ENCODE assay signal across 21 cellular contexts in genomic region chr11:73270855-73271477, GRCh38. TPM values are rescaled to one million over a fixed set of nuclear protein-coding genes. Genes with fewer than 3 reads are reported as not detected.
DNase-seq lines count a peak whose midpoint lies in the region; ATAC-seq and TF ChIP-seq lines count a peak whose summit lies in the region.
"Had no signal": no experiment of that assay in that cellular context is flagged by ENCODE, and none has a peak within 500 bp of the region (broad histone marks: within the 10 kb centered on the region; RNA-seq: fewer than 3 reads in every experiment).

No MANE protein-coding gene starts in this region.

- peaks cover 11% of the 10 kb centered on the region for H3K27me3 Mint-ChIP-seq in H9 (ENCODE audit: low read depth)
- peaks cover 7% of the 10 kb centered on the region for H3K27me3 Mint-ChIP-seq in neural progenitor cell (ENCODE audit: insufficient read depth, low read depth)
- peaks cover 3% of the 10 kb centered on the region for H3K27me3 Mint-ChIP-seq in activated CD8-positive, alpha-beta T cell treated with anti-CD3 and anti-CD28 coated beads for 36 hours

- H4K5ac ChIP-seq in H9 (ENCODE audit: insufficient read length, low read depth, low read length): no peak overlapping the region

- H2BK120ac ChIP-seq in H9 (ENCODE audit: low read depth, low read length, poor library complexity, severe bottlenecking): no peak overlapping the region

- no peak overlapping the region for H2BK5ac ChIP-seq in H9 (ENCODE audit: insufficient read length, low read length)

- no peak overlapping the region for H3K4ac ChIP-seq in H9 (ENCODE audit: low read depth, low read length)

- H4K91ac ChIP-seq in H9 (ENCODE audit: insufficient read length, low read depth, low read length): no peak overlapping the region

- peak overlapping the region in 7 of 11 experiments; percentile 82 to 97 (median 88); a peak in 9 of 22 replicates for H3K4me2 ChIP-seq in BLaER1 treated with 17β-estradiol and CSF1 and Interleukin-3, amounts not matched to agents 10 nM and 100 nM
- H3K4me2 ChIP-seq in H9 (ENCODE audit: insufficient read depth, insufficient read length, low read length) (no peak overlapping the region), neural progenitor cell (no peak overlapping the region)

- H2AFZ ChIP-seq in H9 (ENCODE audit: low read length) (no peak overlapping the region), neural progenitor cell (replicated peaks) (no peak overlapping the region)

- no peaks in the 10 kb centered on the region for H3F3A ChIP-seq in neural progenitor cell (ENCODE audit: low read depth)

- DNase-seq in H9 (peak; percentile 23), coronary artery (ENCODE audit: low spot score) (peak; percentile 53), neural progenitor cell (ENCODE audit: low spot score) (no peak), T1000 (lab: John Stamatoyannopoulos, UW) (no peak), body of pancreas (no peak)
- no peak for DNase-seq in activated CD8-positive, alpha-beta T cell treated with anti-CD3 and anti-CD28 coated beads for 36 hours
- DNase-seq: dermis blood vessel endothelial cell; DMS79 treated with DMSO at 0.1 percent for 48 hours; foreskin melanocyte; KG1; midbrain; NCI-H1092; NCI-H510A treated with DMSO at 0.1 percent for 48 hours; SJCRH30; stimulated activated naive CD4-positive, alpha-beta T cell treated with Interleukin-2 at 50 U/mL for 16 hours; tibial artery; WERI-Rb-1 had no signal

- H3K79me1 ChIP-seq in H9 (ENCODE audit: insufficient read depth, low read depth, low read length, poor library complexity, severe bottlenecking): no peaks in the 10 kb centered on the region

- H3T11ph ChIP-seq in H9 (ENCODE audit: low read length): no peak overlapping the region

- no peak overlapping the region for H3K56ac ChIP-seq in H9 (ENCODE audit: insufficient read length, low read depth, low read length)

- no peaks in the 10 kb centered on the region for H4K20me1 ChIP-seq in BLaER1 treated with 17β-estradiol and CSF1 and Interleukin-3, amounts not matched to agents 10 nM and 100 nM
- H4K20me1 ChIP-seq in H9 (ENCODE audit: control insufficient read depth, insufficient read depth, insufficient read length) (no peaks in the 10 kb centered on the region), neural progenitor cell (ENCODE audit: low read depth) (no peaks in the 10 kb centered on the region)

- TF ChIP-seq CTCF in H9 (conservative IDR thresholded peaks at IDR 0.05) (no peak), coronary artery (IDR thresholded peaks at IDR 0.05) (no peak), neural progenitor cell (IDR thresholded peaks at IDR 0.05) (no peak), body of pancreas (IDR thresholded peaks at IDR 0.05) (no peak)
- TF ChIP-seq CTCF in activated CD8-positive, alpha-beta T cell treated with anti-CD3 and anti-CD28 coated beads for 36 hours (IDR thresholded peaks at IDR 0.05): no peak

- H3K9ac ChIP-seq in BLaER1 treated with 17β-estradiol and CSF1 and Interleukin-3, amounts not matched to agents 10 nM and 100 nM: no peak overlapping the region; a peak in 1 of 22 replicates
- no peak overlapping the region for H3K9ac ChIP-seq in H9 (ENCODE audit: extremely low read depth, insufficient read length, low read length)
- no peak overlapping the region for H3K9ac ChIP-seq in neural progenitor cell

- no peak overlapping the region for H3K4me3 ChIP-seq in BLaER1 treated with 17β-estradiol and CSF1 and Interleukin-3, amounts not matched to agents 10 nM and 100 nM
- H3K4me3 ChIP-seq in coronary artery (no peak overlapping the region), neural progenitor cell (no peak overlapping the region), body of pancreas (no peak overlapping the region)
- H3K4me3 ChIP-seq: SJCRH30, tibial artery had no signal

- no peak overlapping the region for H2BK12ac ChIP-seq in H9 (ENCODE audit: insufficient read length, low read depth, low read length)

- H3K9me3 ChIP-seq in BLaER1 treated with 17β-estradiol and CSF1 and Interleukin-3, amounts not matched to agents 10 nM and 100 nM (replicated peaks in 1 of 11): no peaks in the 10 kb centered on the region
- H3K9me3 ChIP-seq in H9 (ENCODE audit: control insufficient read depth, low read depth, low read length) (no peaks in the 10 kb centered on the region), neural progenitor cell (ENCODE audit: low read depth) (no peaks in the 10 kb centered on the region), body of pancreas (no peaks in the 10 kb centered on the region)
- H3K9me3 ChIP-seq: SJCRH30, tibial artery had no signal

- no peaks in the 10 kb centered on the region for H3K79me2 ChIP-seq in H9 (ENCODE audit: insufficient read depth, low read length)
- H3K79me2 ChIP-seq in neural progenitor cell (ENCODE audit: low read depth): no peaks in the 10 kb centered on the region

- H3K14ac ChIP-seq in H9 (ENCODE audit: insufficient read depth, low read length): no peak overlapping the region

- H4K8ac ChIP-seq in H9 (replicated peaks; ENCODE audit: insufficient read length, low read depth, low read length): no peak overlapping the region

- H2AK5ac ChIP-seq in H9 (ENCODE audit: insufficient read length, low read length): no peak overlapping the region

- no peak for TF ChIP-seq POLR2A in body of pancreas (IDR thresholded peaks at IDR 0.05)

- no peak overlapping the region for H3K18ac ChIP-seq in H9 (ENCODE audit: insufficient read length, low read depth, low read length)

- POLR2A ChIA-PET in activated CD8-positive, alpha-beta T cell treated with anti-CD3 and anti-CD28 coated beads for 36 hours (lab: Charles Lee): no interaction called here

- no peak for ATAC-seq in activated CD8-positive, alpha-beta T cell treated with anti-CD3 and anti-CD28 coated beads for 36 hours
- ATAC-seq in body of pancreas (no peak), HG03457 (IDR thresholded peaks at IDR 0.05; ENCODE audit: unreplicated experiment) (no peak)
- ATAC-seq: activated T-helper 17 cell treated with anti-CD3 and anti-CD28 coated beads, Interleukin-2, amount 50 U/mL, for 72 hours had no signal

- no peak overlapping the region for H3K23ac ChIP-seq in H9 (ENCODE audit: insufficient read length, low read depth, low read length)

- H3K36me3 ChIP-seq in BLaER1 treated with 17β-estradiol and CSF1 and Interleukin-3, amounts not matched to agents 10 nM and 100 nM: no peaks in the 10 kb centered on the region
- no peaks in the 10 kb centered on the region for H3K36me3 ChIP-seq in neural progenitor cell
- H3K36me3 ChIP-seq in body of pancreas (replicated peaks in 1 of 2; ENCODE audit: insufficient read depth in 1 of 2, low read depth in 2 of 2): no peaks in the 10 kb centered on the region
- H3K36me3 ChIP-seq: SJCRH30, tibial artery, WERI-Rb-1 had no signal

- CTCF ChIA-PET in activated CD8-positive, alpha-beta T cell treated with anti-CD3 and anti-CD28 coated beads for 36 hours (lab: Charles Lee): interaction anchor here (1.3 kb wide), 1 partner anchor 19 kb away, joined by 5 read pairs; no protein-coding TSS in a partner anchor

- H3K4me3 Mint-ChIP-seq in H9 (no peak overlapping the region), neural progenitor cell (no peak overlapping the region)
- H3K4me3 Mint-ChIP-seq in activated CD8-positive, alpha-beta T cell treated with anti-CD3 and anti-CD28 coated beads for 36 hours: no peak overlapping the region
- H3K4me3 Mint-ChIP-seq: activated T-helper 17 cell treated with anti-CD3 and anti-CD28 coated beads, Interleukin-2, amount 50 U/mL, for 72 hours had no signal

- peak overlapping the region in 6 of 11 experiments; percentile 7 to 72 (median 46); a peak in 8 of 22 replicates for H3K27ac ChIP-seq in BLaER1 treated with 17β-estradiol and CSF1 and Interleukin-3, amounts not matched to agents 10 nM and 100 nM
- H3K27ac ChIP-seq in H9 (ENCODE audit: insufficient read length, low read depth, low read length) (no peak overlapping the region), coronary artery (no peak overlapping the region), neural progenitor cell (no peak overlapping the region), body of pancreas (no peak overlapping the region)
- H3K27ac ChIP-seq: SJCRH30, tibial artery, WERI-Rb-1 had no signal

- H3K36me3 Mint-ChIP-seq in H9 (ENCODE audit: insufficient read depth in 1 of 3, low read depth in 3 of 3) (no peaks in the 10 kb centered on the region), neural progenitor cell (no peaks in the 10 kb centered on the region)
- H3K36me3 Mint-ChIP-seq in activated CD8-positive, alpha-beta T cell treated with anti-CD3 and anti-CD28 coated beads for 36 hours (ENCODE audit: low read depth): no peaks in the 10 kb centered on the region

- no peak overlapping the region for H2BK20ac ChIP-seq in H9 (ENCODE audit: low read depth, low read length, poor library complexity, severe bottlenecking)

- H3K4me1 Mint-ChIP-seq in H9: peaks cover 26 to 45% of the 10 kb centered on the region in 2 experiments
- H3K4me1 Mint-ChIP-seq in neural progenitor cell: peaks cover 40% of the 10 kb centered on the region
- H3K4me1 Mint-ChIP-seq in activated CD8-positive, alpha-beta T cell treated with anti-CD3 and anti-CD28 coated beads for 36 hours (ENCODE audit: low read depth): no peaks in the 10 kb centered on the region
- H3K4me1 Mint-ChIP-seq: activated T-helper 17 cell treated with anti-CD3 and anti-CD28 coated beads, Interleukin-2, amount 50 U/mL, for 72 hours had no signal

- H3K9me3 Mint-ChIP-seq in H9: no peaks in the 10 kb centered on the region; a peak in 1 of 5 replicates
- no peaks in the 10 kb centered on the region for H3K9me3 Mint-ChIP-seq in neural progenitor cell
- H3K9me3 Mint-ChIP-seq in activated CD8-positive, alpha-beta T cell treated with anti-CD3 and anti-CD28 coated beads for 36 hours: no peaks in the 10 kb centered on the region
- H3K9me3 Mint-ChIP-seq: activated T-helper 17 cell treated with anti-CD3 and anti-CD28 coated beads, Interleukin-2, amount 50 U/mL, for 72 hours had no signal

- H3K27ac Mint-ChIP-seq in H9 (no peak overlapping the region; a peak in 1 of 7 replicates), neural progenitor cell (peak overlapping the region; percentile 80)
- H3K27ac Mint-ChIP-seq in activated CD8-positive, alpha-beta T cell treated with anti-CD3 and anti-CD28 coated beads for 36 hours: no peak overlapping the region
- H3K27ac Mint-ChIP-seq: activated T-helper 17 cell treated with anti-CD3 and anti-CD28 coated beads, Interleukin-2, amount 50 U/mL, for 72 hours had no signal

- intact Hi-C loops in activated CD8-positive, alpha-beta T cell treated with anti-CD3 and anti-CD28 coated beads for 36 hours (cut with micrococcal nuclease): no loop called here
- intact Hi-C loops in body of pancreas (cut with DNase I): no loop called here

- no peaks in the 10 kb centered on the region for H3K27me3 ChIP-seq in BLaER1 treated with 17β-estradiol and CSF1 and Interleukin-3, amounts not matched to agents 10 nM and 100 nM
- H3K27me3 ChIP-seq in H9 (ENCODE audit: insufficient read depth, low read length) (no peaks in the 10 kb centered on the region; the same call in 1 of the 2 replicates), neural progenitor cell (peaks cover 2% of the 10 kb centered on the region), body of pancreas (no peaks in the 10 kb centered on the region)
- H3K27me3 ChIP-seq: SJCRH30, tibial artery had no signal

- H3K23me2 ChIP-seq in H9 (ENCODE audit: insufficient read length, low read depth, low read length, poor library complexity, severe bottlenecking): no peaks in the 10 kb centered on the region

- H3K4me1 ChIP-seq in BLaER1 treated with 17β-estradiol and CSF1 and Interleukin-3, amounts not matched to agents 10 nM and 100 nM: peaks cover 82 to 100% (median 94%) of the 10 kb centered on the region in 10 experiments
- no peaks in the 10 kb centered on the region for H3K4me1 ChIP-seq in H9 (ENCODE audit: insufficient read depth, low read length)
- peaks cover 8% of the 10 kb centered on the region for H3K4me1 ChIP-seq in neural progenitor cell
- H3K4me1 ChIP-seq in body of pancreas: no peaks in the 10 kb centered on the region

- WGBS in H9 (ENCODE audit: extremely low coverage, insufficient read length, low lambda C conversion rate): no CpG with 5 or more reads among the region's 18 CpGs
- WGBS in body of pancreas, 2 donors: 69 to 74% methylated on average over 15 to 18 of the region's 18 CpGs

- no peak overlapping the region for H2BK15ac ChIP-seq in H9 (ENCODE audit: low read depth, low read length)

RNA-seq across cellular contexts. Expression of gene P2RY6, which starts 1.2 kb away (rescaled TPM):
- total RNA-seq in H9 (2021) (not detected in 2 replicates), neural progenitor cell (ENCODE audit: low replicate concordance) (0.25 TPM in 1 of 2 replicates, not detected in the other), body of pancreas (not detected)
- total RNA-seq in activated CD8-positive, alpha-beta T cell treated with anti-CD3 and anti-CD28 coated beads for 36 hours: not detected
- total RNA-seq: activated T-helper 17 cell treated with anti-CD3 and anti-CD28 coated beads, Interleukin-2, amount 50 U/mL, for 72 hours; dermis blood vessel endothelial cell; SJCRH30; T-helper 1 cell treated with Interleukin-12 subunit alpha and Interleukin-12 subunit beta and Interleukin-4 antibody, amounts not matched to agents 30 ng/mL and 1 ng/mL, for 36 hours had no signal

RNA-seq across cellular contexts. Expression of gene ARHGEF17, which starts 37.1 kb away (rescaled TPM):
- total RNA-seq in H9 (2021): 6.2 and 7.4 TPM in 2 replicates
- 19.9 and 41.8 TPM in 2 replicates for total RNA-seq in neural progenitor cell (ENCODE audit: low replicate concordance)
- total RNA-seq in activated CD8-positive, alpha-beta T cell treated with anti-CD3 and anti-CD28 coated beads for 36 hours: under 1 TPM; 0.07 to 0.41 TPM
- total RNA-seq in body of pancreas: 10 to 100 TPM; 19.2 to 28.0 TPM
- total RNA-seq: T-helper 1 cell treated with Interleukin-12 subunit alpha and Interleukin-12 subunit beta and Interleukin-4 antibody, amounts not matched to agents 30 ng/mL and 1 ng/mL, for 36 hours had no signal

RNA-seq across cellular contexts. Expression of gene P2RY2, which starts 52.9 kb away (rescaled TPM):
- total RNA-seq in H9 (2021): 0.26 and 0.35 TPM in 2 replicates
- total RNA-seq in neural progenitor cell (ENCODE audit: low replicate concordance): 0.45 and 0.84 TPM in 2 replicates
- not detected for total RNA-seq in activated CD8-positive, alpha-beta T cell treated with anti-CD3 and anti-CD28 coated beads for 36 hours
- 1 to 10 TPM; 2.0 to 2.1 TPM for total RNA-seq in body of pancreas
- total RNA-seq: activated T-helper 17 cell treated with anti-CD3 and anti-CD28 coated beads, Interleukin-2, amount 50 U/mL, for 72 hours; SJCRH30; T-helper 1 cell treated with Interleukin-12 subunit alpha and Interleukin-12 subunit beta and Interleukin-4 antibody, amounts not matched to agents 30 ng/mL and 1 ng/mL, for 36 hours had no signal

Comparison
In these comparisons a context has a peak if more than half of its experiments do, and no peak if none do; other contexts are left out.
1. H3K27ac ChIP-seq: peak in BLaER1 treated with 17β-estradiol and CSF1 and Interleukin-3, amounts not matched to agents 10 nM and 100 nM (6 of 11); none in H9 (single experiment), coronary artery (0 of 2), neural progenitor cell (single experiment) and body of pancreas (0 of 4).
2. H3K4me2 ChIP-seq: peak in BLaER1 treated with 17β-estradiol and CSF1 and Interleukin-3, amounts not matched to agents 10 nM and 100 nM (7 of 11); none in H9 (single experiment) and neural progenitor cell (single experiment).
3. DNase-seq: peak in H9 (single experiment) and coronary artery (single experiment); none in neural progenitor cell (single experiment), activated CD8-positive, alpha-beta T cell treated with anti-CD3 and anti-CD28 coated beads for 36 hours (single experiment), T1000 (single experiment) and body of pancreas (0 of 4).